In genomic region chr15:40952301-40952900, GRCh38 we compare ENCODE assay signal across 8 cellular contexts. TPM values are rescaled to one million over a fixed set of nuclear protein-coding genes. Genes with fewer than 3 reads are reported as not detected.
DNase-seq lines count a peak whose midpoint lies in the region; ATAC-seq and TF ChIP-seq lines count a peak whose summit lies in the region.

No MANE protein-coding gene starts in this region.

- H3K27me3 Mint-ChIP-seq in GM23338 (ENCODE audit: insufficient read depth, low read depth, poor library complexity): peaks cover 30% of the 10 kb centered on the region

- peak overlapping the region; percentile 98 for H3K27ac ChIP-seq in GM23338 (ENCODE audit: low read depth)
- H3K27ac ChIP-seq in VCaP: peak overlapping the region; percentile 82
- H3K27ac ChIP-seq in hepatocyte: peak overlapping the region; percentile 77
- peak overlapping the region; percentile 78 for H3K27ac ChIP-seq in smooth muscle cell (ENCODE audit: low read depth)

- peak overlapping the region; percentile 94 for H3K4me3 Mint-ChIP-seq in GM23338

- no peaks in the 10 kb centered on the region for H3K9me2 ChIP-seq in GM23338 (ENCODE audit: insufficient read depth)
- H3K9me2 ChIP-seq in hepatocyte (replicated peaks; ENCODE audit: insufficient read depth): no peaks in the 10 kb centered on the region

- H3K36me3 Mint-ChIP-seq in GM23338 (ENCODE audit: low read depth): peaks cover 43% of the 10 kb centered on the region

- WGBS in hepatocyte (ENCODE audit: low lambda C conversion rate, missing lambda C conversion rate): 49% methylated on average over 23 of the region's 23 CpGs
- 34% methylated on average over 23 of the region's 23 CpGs for WGBS in smooth muscle cell (ENCODE audit: low lambda C conversion rate)

- H3K4me1 ChIP-seq in GM23338 (ENCODE audit: insufficient read depth) (peaks cover 34% of the 10 kb centered on the region), hepatocyte (ENCODE audit: insufficient read depth) (peaks cover 10% of the 10 kb centered on the region), smooth muscle cell (ENCODE audit: low read depth) (no peaks in the 10 kb centered on the region)

- H3K4me1 Mint-ChIP-seq in GM23338: peaks cover 48% of the 10 kb centered on the region

- H3K36me3 ChIP-seq in GM23338 (ENCODE audit: insufficient read depth) (peaks cover 7% of the 10 kb centered on the region), hepatocyte (replicated peaks; ENCODE audit: insufficient read depth, low read depth) (no peaks in the 10 kb centered on the region), smooth muscle cell (ENCODE audit: low read depth) (no peaks in the 10 kb centered on the region)

- DNase-seq in GM23338 (ENCODE audit: low spot score): peak; percentile 88
- DNase-seq in hepatocyte (ENCODE audit: low spot score): peak; percentile 8
- DNase-seq in smooth muscle cell (lab: John Stamatoyannopoulos, UW; ENCODE audit: unreplicated experiment): no peak
- no peak for DNase-seq in hepatic stellate cell (ENCODE audit: low spot score)
- DNase-seq in epidermal melanocyte (ENCODE audit: insufficient read length, low spot score): no peak

- H2AFZ ChIP-seq in GM23338 (no peak overlapping the region), hepatocyte (peak overlapping the region; percentile 31), smooth muscle cell (ENCODE audit: low read depth) (peak overlapping the region; percentile 2)

- H3K4me3 ChIP-seq in GM23338 (peak overlapping the region; percentile 98), hepatocyte (peak overlapping the region; percentile 17), smooth muscle cell (peak overlapping the region; percentile 79)

- H3K27ac Mint-ChIP-seq in GM23338: peak overlapping the region; percentile 100

- ATAC-seq in GM23338 (peak; percentile 58), GM18868 (IDR thresholded peaks at IDR 0.05; ENCODE audit: unreplicated experiment) (no peak), GM18502 (IDR thresholded peaks at IDR 0.05; ENCODE audit: poor library complexity, unreplicated experiment) (no peak)

- H3K79me2 ChIP-seq in GM23338 (replicated peaks; ENCODE audit: insufficient read depth) (peaks cover 31% of the 10 kb centered on the region), hepatocyte (peaks cover 17% of the 10 kb centered on the region), smooth muscle cell (ENCODE audit: low read depth) (peaks cover 29% of the 10 kb centered on the region)

- no peaks in the 10 kb centered on the region for H3K27me3 ChIP-seq in GM23338 (ENCODE audit: insufficient read depth)
- H3K27me3 ChIP-seq in hepatocyte: no peaks in the 10 kb centered on the region
- no peaks in the 10 kb centered on the region for H3K27me3 ChIP-seq in smooth muscle cell (ENCODE audit: low read depth)

- H4K20me1 ChIP-seq in GM23338 (replicated peaks; ENCODE audit: insufficient read depth): no peaks in the 10 kb centered on the region; the same call in 1 of the 2 replicates
- H4K20me1 ChIP-seq in hepatocyte (ENCODE audit: insufficient read depth, poor library complexity, severe bottlenecking): peaks cover 24% of the 10 kb centered on the region
- peaks cover 29% of the 10 kb centered on the region for H4K20me1 ChIP-seq in smooth muscle cell (ENCODE audit: low read depth)

- peak overlapping the region; percentile 75 for H3K9ac ChIP-seq in smooth muscle cell (ENCODE audit: low read depth)

- H3K9me3 Mint-ChIP-seq in GM23338: no peaks in the 10 kb centered on the region; the same call in none of the 3 replicates

- H3F3A ChIP-seq in GM23338 (replicated peaks; ENCODE audit: low read depth) (peaks cover 20% of the 10 kb centered on the region), smooth muscle cell (ENCODE audit: low read depth) (peaks cover 3% of the 10 kb centered on the region)

- no peak for TF ChIP-seq CTCF in GM23338 (conservative IDR thresholded peaks at IDR 0.05; ENCODE audit: low read depth in 2 of 2)
- no peak for TF ChIP-seq CTCF in VCaP (conservative IDR thresholded peaks at IDR 0.05)
- no peak for TF ChIP-seq CTCF in hepatocyte (IDR thresholded peaks at IDR 0.05; ENCODE audit: poor library complexity)
- TF ChIP-seq CTCF in smooth muscle cell (IDR thresholded peaks at IDR 0.05; ENCODE audit: borderline replicate concordance, insufficient read depth, poor library complexity, severe bottlenecking): no peak

- H3K4me2 ChIP-seq in GM23338 (peak overlapping the region; percentile 81), hepatocyte (peak overlapping the region; percentile 84), smooth muscle cell (peak overlapping the region; percentile 93)

- no peaks in the 10 kb centered on the region for H3K9me3 ChIP-seq in hepatocyte (ENCODE audit: low read depth)
- H3K9me3 ChIP-seq in smooth muscle cell (replicated peaks; ENCODE audit: low read depth): no peaks in the 10 kb centered on the region

TF ChIP-seq in GM23338, 12 proteins besides CTCF, POLR2A, EP300 and RAD21 (continues in another document):
- TF ChIP-seq POLR2AphosphoS5 (IDR thresholded peaks at IDR 0.05; ENCODE audit: low read depth) (no peak; the same call in 1 of the 2 replicates), JUNB (IDR thresholded peaks at IDR 0.05; ENCODE audit: unreplicated experiment) (no peak), EZH2 (IDR thresholded peaks at IDR 0.05; ENCODE audit: low read depth, unreplicated experiment) (no peak), ETS1 (IDR thresholded peaks at IDR 0.05) (no peak), NANOG (IDR thresholded peaks at IDR 0.05; ENCODE audit: borderline replicate concordance) (no peak), ZNF331 (CRISPR knock-in tag; IDR thresholded peaks at IDR 0.05; ENCODE audit: low read depth) (no peak), STAT1 (IDR thresholded peaks at IDR 0.05; ENCODE audit: unreplicated experiment) (no peak), REST (IDR thresholded peaks at IDR 0.05; ENCODE audit: unreplicated experiment) (no peak), CREB1 (CRISPR knock-in tag; IDR thresholded peaks at IDR 0.05; ENCODE audit: low read depth) (no peak), ZNF114 (CRISPR knock-in tag; IDR thresholded peaks at IDR 0.05) (no peak), EZH2phosphoT487 (IDR thresholded peaks at IDR 0.05; ENCODE audit: unreplicated experiment) (no peak)

RNA-seq across cellular contexts. Expression of gene CHAC1, which starts 0.9 kb away (rescaled TPM):
- 112 and 124 TPM in 2 replicates for total RNA-seq in GM23338 (2014; rRNA removed; shearing (Covaris generic))
- polyA plus RNA-seq in GM23338 (2016; fragmentation: Nextera tagmentation; extraction: Ambion mirVana) (73.0 and 74.4 TPM in 2 replicates), hepatocyte (15.6 and 16.2 TPM in 2 replicates), smooth muscle cell (31.5 and 33.6 TPM in 2 replicates)
- total RNA-seq in hepatocyte (22.1 and 26.8 TPM in 2 replicates), smooth muscle cell (25.2 and 29.6 TPM in 2 replicates)

RNA-seq across cellular contexts. Expression of gene DLL4, which starts 23.3 kb away (rescaled TPM):
- total RNA-seq in GM23338 (2014; rRNA removed; shearing (Covaris generic)): 0.31 and 0.62 TPM in 2 replicates
- polyA plus RNA-seq in GM23338 (2016; fragmentation: Nextera tagmentation; extraction: Ambion mirVana) (0.64 and 0.99 TPM in 2 replicates), hepatocyte (1.1 TPM in 1 of 2 replicates, not detected in the other), smooth muscle cell (0.37 TPM in 1 of 2 replicates, not detected in the other)
- total RNA-seq in hepatocyte (2.3 and 2.8 TPM in 2 replicates), smooth muscle cell (0.04 TPM in 1 of 2 replicates, not detected in the other)

RNA-seq across cellular contexts. Expression of gene VPS18, which starts 58.2 kb away (rescaled TPM):
- total RNA-seq in GM23338 (2014; rRNA removed; shearing (Covaris generic)): 39.4 and 42.5 TPM in 2 replicates
- polyA plus RNA-seq in GM23338 (2016; fragmentation: Nextera tagmentation; extraction: Ambion mirVana) (4.7 and 5.9 TPM in 2 replicates), hepatocyte (34.6 and 40.3 TPM in 2 replicates), smooth muscle cell (17.2 and 24.4 TPM in 2 replicates)
- total RNA-seq in hepatocyte (38.3 and 40.1 TPM in 2 replicates), smooth muscle cell (14.2 and 15.4 TPM in 2 replicates)

Comparison
In these comparisons a context has a peak if more than half of its experiments do, and no peak if none do; other contexts are left out.
1. DNase-seq: peak in GM23338 (single experiment) and hepatocyte (single experiment); none in smooth muscle cell (single experiment), hepatic stellate cell (single experiment) and epidermal melanocyte (single experiment).
2. H3K4me3 ChIP-seq: peak in every context shown above with its lines; median percentile 98 in GM23338; 79 in smooth muscle cell; 17 in hepatocyte.
3. Peak in every context shown above with its lines, with median percentiles within 50 percentile points of each other: H3K27ac ChIP-seq and H3K4me2 ChIP-seq.